Comparison of ENCODE assay signal across 18 cellular contexts in the genomic region with DNA sequence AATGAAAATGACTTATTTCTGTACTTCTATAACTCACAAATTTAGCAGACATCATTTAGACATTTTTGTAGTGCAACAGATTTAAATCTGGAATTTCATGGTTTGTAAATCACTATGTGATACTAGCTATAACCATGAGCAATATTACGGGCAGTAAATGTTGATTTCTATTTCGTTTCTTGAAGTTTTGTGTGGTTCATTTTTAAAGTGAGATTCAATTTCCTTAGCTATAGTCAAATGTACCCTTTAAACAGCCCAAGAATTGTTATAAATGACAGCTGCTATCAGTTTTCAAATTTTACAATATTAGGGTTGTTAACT.
"Had no signal": no experiment of that assay in that cellular context is flagged by ENCODE, and none has a peak within 500 bp of the region (broad histone marks: within the 10 kb centered on the region; RNA-seq: fewer than 3 reads in every experiment).

No MANE protein-coding gene starts in this region.

- H3K4me1 Mint-ChIP-seq: neural progenitor cell had no signal

- H3K4me1 ChIP-seq: neural progenitor cell, uterus had no signal

- H3K27me3 ChIP-seq: left lung, neural progenitor cell, pancreas, stomach, uterus had no signal

- H3K9me3 Mint-ChIP-seq: activated T-helper 1 cell treated with anti-CD3 and anti-CD28 coated beads, Interleukin-12 subunit alpha, Interleukin-12 subunit beta, Interleukin-2, Interleukin-4 antibody, amounts not matched to agents 30 ng/mL and 10 ng/mL and 1 ng/mL, durations not matched to agents 14 hours and 24 hours and 36 hours; neural progenitor cell had no signal

- H3K4me3 ChIP-seq: coronary artery, left lung, neural progenitor cell, pancreas, stomach, thoracic aorta, uterus had no signal

- H3K36me3 ChIP-seq: pancreas, uterus had no signal

- H2AFZ ChIP-seq: neural progenitor cell had no signal

- H3K9ac ChIP-seq: neural progenitor cell had no signal

- H3K4me3 Mint-ChIP-seq: activated T-helper 1 cell treated with anti-CD3 and anti-CD28 coated beads, Interleukin-12 subunit alpha, Interleukin-12 subunit beta, Interleukin-2, Interleukin-4 antibody, amounts not matched to agents 30 ng/mL and 10 ng/mL and 1 ng/mL, durations not matched to agents 14 hours and 24 hours and 36 hours; neural progenitor cell had no signal

- H3K9me3 ChIP-seq: left lung, pancreas, stomach, thoracic aorta, uterus had no signal

- H3K4me2 ChIP-seq: neural progenitor cell had no signal

- DNase-seq: activated CD4-positive, CD25-positive, alpha-beta regulatory T cell treated with anti-CD3 and anti-CD28 coated beads, Interleukin-2, amount 50 U/mL, for 72 hours; caudate nucleus; effector CD4-positive, alpha-beta T cell; foreskin melanocyte; head of caudate nucleus; islet precursor cell; left lung; mesenchymal stem cell; pancreas; stimulated activated CD4-positive, alpha-beta T cell treated with anti-CD3 and anti-CD28 coated beads, Interleukin-4, amount 100 ng/mL, for 1 hour; stimulated activated CD8-positive, alpha-beta memory T cell treated with anti-CD3 and anti-CD28 coated beads, Interleukin-4, amount 100 ng/mL, for 48 hours; stomach; uterus had no signal

- H3K27ac ChIP-seq: coronary artery, left lung, pancreas, thoracic aorta, uterus had no signal

- ATAC-seq: left lung, Right ventricle myocardium inferior had no signal
